ENCODE assay signal across 25 cellular contexts in the genomic region with DNA sequence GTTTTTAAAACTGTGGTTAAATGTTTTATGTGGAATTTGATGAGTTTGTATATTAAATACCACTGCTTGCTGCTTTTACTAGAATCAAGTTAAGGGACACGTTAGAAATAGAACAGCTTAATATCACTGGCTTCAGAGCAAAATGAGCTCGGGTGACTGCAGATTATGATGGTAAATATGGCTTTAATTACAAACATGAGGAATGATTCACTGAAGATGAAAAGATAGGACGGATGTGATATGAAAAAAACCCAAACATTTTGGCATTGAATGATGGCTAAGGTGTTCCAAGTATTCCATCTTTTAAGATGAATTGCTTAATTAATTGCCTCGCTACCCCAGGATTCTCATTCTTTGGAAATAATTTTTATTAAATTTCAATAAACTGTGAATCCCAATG. TPM values are rescaled to one million over a fixed set of nuclear protein-coding genes. Genes with fewer than 3 reads are reported as not detected.
DNase-seq lines count a peak whose midpoint lies in the region; ATAC-seq, FAIRE-seq and TF ChIP-seq lines count a peak whose summit lies in the region.
"Had no signal": no experiment of that assay in that cellular context is flagged by ENCODE, and none has a peak within 500 bp of the region (broad histone marks: within the 10 kb centered on the region; RNA-seq: fewer than 3 reads in every experiment).

No MANE protein-coding gene starts in this region.

- H3K27ac ChIP-seq in mammary epithelial cell (ENCODE audit: insufficient read depth, low read depth, low read length) (peak overlapping the region; percentile 31), foreskin keratinocyte (peak overlapping the region; percentile 2)
- H3K27ac ChIP-seq: A549, BLaER1, HL-60, RWPE1 had no signal

- H3K27ac Mint-ChIP-seq in activated naive CD8-positive, alpha-beta T cell: peak overlapping the region; percentile 41
- no peak overlapping the region for H3K27ac Mint-ChIP-seq in activated naive CD8-positive, alpha-beta T cell treated with anti-CD3 and anti-CD28 coated beads for 36 hours
- H3K27ac Mint-ChIP-seq in IgD-negative memory B cell: peak overlapping the region in 2 of 3 donors; percentile 9 to 43
- H3K27ac Mint-ChIP-seq: CD4-positive, alpha-beta T cell had no signal

- no peak overlapping the region for H2AFZ ChIP-seq in mammary epithelial cell (ENCODE audit: low read depth, low read length)

- no peaks in the 10 kb centered on the region for H3K79me2 ChIP-seq in mammary epithelial cell (ENCODE audit: insufficient read depth, low read length)

- no peak for DNase-seq in activated naive CD8-positive, alpha-beta T cell treated with anti-CD3 and anti-CD28 coated beads for 36 hours
- DNase-seq in mammary epithelial cell (no peak), foreskin keratinocyte (no peak), dedifferentiated amniotic fluid mesenchymal stem cell (ENCODE audit: extremely low spot score) (no peak), Kasumi-1 (lab: John Stamatoyannopoulos, UW) (no peak), D721Med (ENCODE audit: insufficient read length, low spot score) (no peak)
- DNase-seq: CD4-positive, alpha-beta T cell; COR-L47; DMS 273 treated with DMSO at 0.1 percent for 48 hours; DMS79 treated with DMSO at 0.1 percent for 48 hours; KG1; NCI-H1105 treated with DMSO at 0.1 percent for 48 hours; NCI-H2029 treated with DMSO at 0.1 percent for 48 hours; NCI-H2171; NCI-H345; NCI-H524; NCI-H774; NK-92 treated with Interleukin-12 subunit alpha and Interleukin-12 subunit beta, amount 100 ng/mL, for 24 hours; SIG-M5 had no signal

- no peak overlapping the region for H3K9ac ChIP-seq in mammary epithelial cell (ENCODE audit: insufficient read depth, low read length)
- H3K9ac ChIP-seq: BLaER1 had no signal

- no peak overlapping the region for H3K4me3 Mint-ChIP-seq in activated naive CD8-positive, alpha-beta T cell
- no peak overlapping the region for H3K4me3 Mint-ChIP-seq in activated naive CD8-positive, alpha-beta T cell treated with anti-CD3 and anti-CD28 coated beads for 36 hours
- H3K4me3 Mint-ChIP-seq in IgD-negative memory B cell: no peak overlapping the region
- H3K4me3 Mint-ChIP-seq: CD4-positive, alpha-beta T cell had no signal

- no peaks in the 10 kb centered on the region for H3K9me3 ChIP-seq in mammary epithelial cell (replicated peaks; ENCODE audit: insufficient read depth, low read length)
- H3K9me3 ChIP-seq: A549, BLaER1 had no signal

- CTCF ChIA-PET in mammary epithelial cell (lab: Charles Lee; ENCODE audit: low non-redundant PET): no interaction called here

- no peaks in the 10 kb centered on the region for H3K4me1 Mint-ChIP-seq in activated naive CD8-positive, alpha-beta T cell (ENCODE audit: low read depth)
- peaks cover 3% of the 10 kb centered on the region for H3K4me1 Mint-ChIP-seq in activated naive CD8-positive, alpha-beta T cell treated with anti-CD3 and anti-CD28 coated beads for 36 hours
- peaks cover 5 to 20% (median 9%) of the 10 kb centered on the region in 3 donors for H3K4me1 Mint-ChIP-seq in IgD-negative memory B cell

- no peaks in the 10 kb centered on the region for H3K36me3 ChIP-seq in mammary epithelial cell (ENCODE audit: insufficient read depth, low read length)

- TF ChIP-seq CTCF in mammary epithelial cell (conservative IDR thresholded peaks at IDR 0.05 in 1 of 2, IDR thresholded peaks at IDR 0.05 in 1 of 2; ENCODE audit: extremely low read depth in 1 of 2, insufficient read depth in 1 of 2, low read depth in 1 of 2, low read length in 2 of 2) (no peak), foreskin keratinocyte (conservative IDR thresholded peaks at IDR 0.05) (no peak), D721Med (IDR thresholded peaks at IDR 0.05; ENCODE audit: insufficient read depth, missing control alignments) (no peak)

- BruUV-seq in mammary epithelial cell (replicated peaks; lab: Mats Ljungman, UMichigan): no TSS peak

- WGBS in mammary epithelial cell (ENCODE audit: low coverage, missing lambda C conversion rate): 76% methylated on average over 4 of the region's 4 CpGs

- no peaks in the 10 kb centered on the region for H3K27me3 ChIP-seq in mammary epithelial cell (ENCODE audit: insufficient read depth, low read length)
- no peaks in the 10 kb centered on the region for H3K27me3 ChIP-seq in foreskin keratinocyte
- H3K27me3 ChIP-seq: BLaER1 had no signal

- H3K4me1 ChIP-seq in mammary epithelial cell (ENCODE audit: insufficient read depth, low read length) (peaks cover 34% of the 10 kb centered on the region), foreskin keratinocyte (peaks cover 31% of the 10 kb centered on the region)

- ATAC-seq in foreskin keratinocyte: no peak
- ATAC-seq: A549 had no signal

- H3K4me3 ChIP-seq in mammary epithelial cell (replicated peaks in 1 of 3; ENCODE audit: insufficient read depth in 1 of 3, low read depth in 2 of 3, low read length in 3 of 3): no peak overlapping the region
- H3K4me3 ChIP-seq: A549, BLaER1 had no signal

- no peak for FAIRE-seq in D721Med (lab: Jason Lieb, UNC)
- FAIRE-seq: A549 had no signal

- intact Hi-C loops in mammary epithelial cell (cut with micrococcal nuclease): loop anchor here (2.0 kb wide), 1 partner anchor 45 kb away; the partner anchor contains the start of gene INTS14

- dilution Hi-C loops in mammary epithelial cell (cut with HindIII; ENCODE audit: low sequenced_read_pairs): no loop called here

- in situ Hi-C loops in mammary epithelial cell (cut with MboI; ENCODE audit: low sequenced_read_pairs in 2 of 2): no loop called here

- H3K27me3 Mint-ChIP-seq in activated naive CD8-positive, alpha-beta T cell: no peaks in the 10 kb centered on the region
- H3K27me3 Mint-ChIP-seq in activated naive CD8-positive, alpha-beta T cell treated with anti-CD3 and anti-CD28 coated beads for 36 hours: no peaks in the 10 kb centered on the region
- no peaks in the 10 kb centered on the region for H3K27me3 Mint-ChIP-seq in IgD-negative memory B cell
- H3K27me3 Mint-ChIP-seq: CD4-positive, alpha-beta T cell had no signal

- no peaks in the 10 kb centered on the region for H4K20me1 ChIP-seq in mammary epithelial cell (ENCODE audit: insufficient read depth, low read length)
- H4K20me1 ChIP-seq: BLaER1 had no signal

- peak overlapping the region; percentile 43 for H3K4me2 ChIP-seq in mammary epithelial cell (ENCODE audit: insufficient read depth, low read depth, low read length)
- H3K4me2 ChIP-seq: A549, BLaER1 had no signal

- peaks cover 3% of the 10 kb centered on the region for H3K36me3 Mint-ChIP-seq in activated naive CD8-positive, alpha-beta T cell
- H3K36me3 Mint-ChIP-seq in activated naive CD8-positive, alpha-beta T cell treated with anti-CD3 and anti-CD28 coated beads for 36 hours: peaks cover 16% of the 10 kb centered on the region
- peaks cover 6% of the 10 kb centered on the region for H3K36me3 Mint-ChIP-seq in IgD-negative memory B cell

- H3K9me3 Mint-ChIP-seq in activated naive CD8-positive, alpha-beta T cell (ENCODE audit: low read depth): no peaks in the 10 kb centered on the region
- no peaks in the 10 kb centered on the region for H3K9me3 Mint-ChIP-seq in activated naive CD8-positive, alpha-beta T cell treated with anti-CD3 and anti-CD28 coated beads for 36 hours
- no peaks in the 10 kb centered on the region for H3K9me3 Mint-ChIP-seq in IgD-negative memory B cell
- H3K9me3 Mint-ChIP-seq: CD4-positive, alpha-beta T cell had no signal

RNA-seq across cellular contexts. Expression of gene SLC24A1, which starts 33.7 kb away (rescaled TPM):
- total RNA-seq in activated naive CD8-positive, alpha-beta T cell treated with anti-CD3 and anti-CD28 coated beads for 36 hours: 1 to 10 TPM; 6.6 to 7.6 TPM
- polyA plus RNA-seq in IgD-negative memory B cell (2.0 TPM), mammary epithelial cell (6.1 TPM), foreskin keratinocyte (2.5 and 2.6 TPM in 2 replicates)
- total RNA-seq in mammary epithelial cell (10 to 100 TPM; 10.2 to 15.7 TPM), foreskin keratinocyte (6.5 and 7.5 TPM in 2 replicates)
- polyA minus RNA-seq in mammary epithelial cell: 7.6 TPM

RNA-seq across cellular contexts. Expression of gene INTS14, which starts 44.5 kb away (rescaled TPM):
- 10 to 100 TPM; 62.1 to 66.9 TPM for total RNA-seq in activated naive CD8-positive, alpha-beta T cell treated with anti-CD3 and anti-CD28 coated beads for 36 hours
- 24.3 TPM for polyA plus RNA-seq in IgD-negative memory B cell
- 10 to 100 TPM; 38.9 to 41.8 TPM for total RNA-seq in mammary epithelial cell
- 39.5 TPM for polyA plus RNA-seq in mammary epithelial cell
- polyA minus RNA-seq in mammary epithelial cell: 37.2 TPM
- total RNA-seq in foreskin keratinocyte: 35.8 and 40.5 TPM in 2 replicates
- polyA plus RNA-seq in foreskin keratinocyte: 21.9 and 27.2 TPM in 2 replicates
